10 cellular contexts compared by ENCODE assay signal in the genomic region with DNA sequence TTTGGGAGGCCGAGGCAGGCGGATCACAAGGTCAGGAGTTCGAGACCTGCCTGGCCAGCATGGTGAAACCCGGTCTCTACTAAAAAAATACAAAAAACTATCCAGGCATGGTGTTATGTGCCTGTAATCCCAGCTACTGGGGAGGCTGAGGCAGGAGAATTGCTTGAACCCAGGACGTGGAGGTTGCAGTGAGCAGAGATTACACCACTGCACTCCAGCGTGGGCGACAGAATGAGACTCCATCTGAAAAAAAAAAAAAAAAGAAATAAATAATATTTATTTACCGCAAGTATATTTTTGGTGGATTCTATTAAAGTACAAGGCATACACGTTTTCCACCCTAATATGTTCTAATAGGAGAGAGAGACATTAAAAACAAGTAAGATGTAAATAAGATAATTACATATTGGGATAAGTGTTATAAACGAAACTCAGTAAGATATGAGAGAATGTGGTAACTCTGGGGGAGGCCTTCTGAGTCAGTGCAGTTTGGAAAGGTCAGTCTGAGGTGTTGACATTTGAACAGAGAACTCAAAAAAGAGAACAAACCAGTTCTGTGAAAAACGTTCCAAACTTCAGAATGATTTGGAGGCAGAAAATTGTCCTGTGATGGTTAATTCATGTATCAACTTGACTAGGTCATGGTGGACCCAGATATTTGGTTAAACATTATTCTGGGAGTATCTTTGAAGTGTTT.
DNase-seq lines count a peak whose midpoint lies in the region; ATAC-seq and TF ChIP-seq lines count a peak whose summit lies in the region.
"Had no signal": no experiment of that assay in that cellular context is flagged by ENCODE, and none has a peak within 500 bp of the region (broad histone marks: within the 10 kb centered on the region; RNA-seq: fewer than 3 reads in every experiment).

No MANE protein-coding gene starts in this region.

- POLR2A ChIA-PET in HEK293T (lab: Yijun Ruan, JAX) = no interaction called here

- peak; percentile 26 for DNase-seq in stimulated activated naive CD4-positive, alpha-beta T cell treated with Interleukin-2 at 50 U/mL for 16 hours (lab: John Stamatoyannopoulos, UW)
- no peak for DNase-seq in stimulated activated naive CD4-positive, alpha-beta T cell (lab: John Stamatoyannopoulos, UW)
- DNase-seq in HL-60 (ENCODE audit: low read depth in 1 of 2, low spot score in 1 of 2) (peak in 1 of 2 experiments; percentile 84), cardiac fibroblast (ENCODE audit: low read depth in 2 of 2) (peak; percentile 52 to 73), RKO (ENCODE audit: low spot score) (no peak), HEK293T (ENCODE audit: extremely low spot score) (no peak), NCI-H2227 treated with DMSO at 0.1 percent for 48 hours (lab: John Stamatoyannopoulos, UW) (no peak)
- DNase-seq: COR-L47 had no signal

- no peak for TF ChIP-seq CTCF in HL-60 (IDR thresholded peaks at IDR 0.05; ENCODE audit: insufficient read depth, low read length)
- no peak for TF ChIP-seq CTCF in cardiac fibroblast (IDR thresholded peaks at IDR 0.05; ENCODE audit: low read depth, low read length)

- ATAC-seq in HG03025 (IDR thresholded peaks at IDR 0.05; ENCODE audit: low FRiP score, unreplicated experiment) = no peak

- CTCF ChIA-PET in HEK293T (lab: Yijun Ruan, JAX) = no interaction called here

- H3K4me3 ChIP-seq in HL-60 (replicated peaks; ENCODE audit: insufficient read depth, low read length) (no peak overlapping the region), cardiac fibroblast (replicated peaks in 1 of 2; ENCODE audit: low read depth in 2 of 2, low read length in 2 of 2) (no peak overlapping the region)
- H3K4me3 ChIP-seq: thoracic aorta had no signal

- no peaks in the 10 kb centered on the region for H3K27me3 ChIP-seq in HL-60 (ENCODE audit: insufficient read depth, poor library complexity, severe bottlenecking)

- peak overlapping the region; percentile 64 for H3K27ac ChIP-seq in HL-60 (replicated peaks)

TF ChIP-seq in HEK293T, 16 proteins besides CTCF, POLR2A, EP300 and RAD21:
- TF ChIP-seq PKNOX1 (IDR thresholded peaks at IDR 0.05) (no peak), FOXM1 (IDR thresholded peaks at IDR 0.05; ENCODE audit: borderline replicate concordance) (no peak), NFRKB (IDR thresholded peaks at IDR 0.05) (no peak), SP1 (IDR thresholded peaks at IDR 0.05) (no peak), L3MBTL2 (conservative IDR thresholded peaks at IDR 0.05) (no peak), FOXA1 (IDR thresholded peaks at IDR 0.05) (no peak), HDGF (IDR thresholded peaks at IDR 0.05; ENCODE audit: borderline replicate concordance) (no peak), TARDBP (IDR thresholded peaks at IDR 0.05) (no peak), ZNF384 (IDR thresholded peaks at IDR 0.05) (no peak), ARNT (IDR thresholded peaks at IDR 0.05) (no peak), ELF4 (IDR thresholded peaks at IDR 0.05) (no peak), CTBP1 (IDR thresholded peaks at IDR 0.05; ENCODE audit: borderline replicate concordance) (no peak), FOXK2 (IDR thresholded peaks at IDR 0.05) (no peak), SUZ12 (IDR thresholded peaks at IDR 0.05) (no peak), LEF1 (IDR thresholded peaks at IDR 0.05; ENCODE audit: borderline replicate concordance) (no peak), BHLHE40 (IDR thresholded peaks at IDR 0.05; ENCODE audit: borderline replicate concordance) (no peak)
TF ChIP-seq in HEK293T: peak in this region for 0.

Comparison
In these comparisons a context has a peak if more than half of its experiments do, and no peak if none do; other contexts are left out.
1. DNase-seq: peak in stimulated activated naive CD4-positive, alpha-beta T cell treated with Interleukin-2 at 50 U/mL for 16 hours (single experiment) and cardiac fibroblast (2 of 2); none in stimulated activated naive CD4-positive, alpha-beta T cell (0 of 6), RKO (single experiment), HEK293T (single experiment) and NCI-H2227 treated with DMSO at 0.1 percent for 48 hours (single experiment).